8 cellular contexts compared by ENCODE assay signal in the genomic region with DNA sequence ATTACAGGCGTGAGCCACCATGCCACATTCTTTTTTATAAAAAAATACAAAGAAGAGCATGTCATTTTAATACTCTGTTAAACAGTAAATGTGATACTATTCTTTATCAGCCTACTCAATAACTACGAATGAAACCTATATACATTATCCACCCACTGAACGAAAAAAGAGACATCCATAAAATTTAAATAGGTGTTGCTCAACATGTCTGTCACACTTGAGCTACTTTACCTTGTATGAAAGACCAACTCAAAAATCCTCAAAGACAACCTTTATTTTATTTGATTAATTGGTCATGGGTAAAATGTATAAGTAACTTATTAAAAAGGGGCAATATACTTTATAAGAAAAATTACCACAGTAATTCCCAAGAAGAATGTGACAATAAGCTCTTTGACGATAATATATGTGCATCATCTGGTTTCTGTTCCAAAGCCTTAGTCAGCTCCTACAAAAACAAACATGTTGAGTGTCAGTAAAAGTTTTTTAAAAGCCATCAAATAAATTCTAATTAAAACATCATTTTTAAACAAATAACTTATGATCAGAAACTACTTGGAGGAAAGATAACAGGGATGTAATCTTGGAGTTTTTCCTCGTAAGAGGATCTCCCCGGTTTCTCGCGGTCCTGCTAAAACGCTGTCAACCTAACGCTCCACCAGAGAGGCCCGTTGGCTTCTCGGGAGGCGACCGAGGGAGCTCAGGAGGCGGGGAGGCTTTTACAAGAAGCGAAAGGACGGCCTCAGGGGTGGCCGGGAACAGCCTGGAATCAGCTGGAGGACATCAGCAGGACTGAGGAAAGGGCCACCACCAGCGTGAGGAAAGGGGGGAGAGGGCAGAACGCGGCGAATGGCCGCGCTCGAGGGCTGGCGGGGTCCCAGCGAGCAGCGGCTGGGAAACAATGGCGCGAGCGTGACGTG. TPM values are rescaled to one million over a fixed set of nuclear protein-coding genes. Genes with fewer than 3 reads are reported as not detected.
DNase-seq lines count a peak whose midpoint lies in the region; ATAC-seq and TF ChIP-seq lines count a peak whose summit lies in the region.

No MANE protein-coding gene starts in this region.

- H2BK120ac ChIP-seq in mesendoderm (ENCODE audit: low read depth, low read length): no peak overlapping the region

- peak overlapping the region; percentile 67 for H3K4me2 ChIP-seq in mesendoderm (ENCODE audit: low read length)

- H3K27me3 ChIP-seq in Caco-2 (replicated peaks; ENCODE audit: control insufficient read depth, insufficient read depth, low read length) (no peaks in the 10 kb centered on the region), mesendoderm (ENCODE audit: insufficient read depth, low read length, poor library complexity) (no peaks in the 10 kb centered on the region)

- POLR2A ChIA-PET in Caco-2 (lab: Charles Lee): interaction anchor here (0.6 to 1.3 kb wide), 4 partner anchors 37 to 1561 kb away, joined by 3 to 9 read pairs (median 3); a partner anchor contains a TSS

- no peak overlapping the region for H3K23ac ChIP-seq in mesendoderm (ENCODE audit: low read length)

- no peak overlapping the region for H2AK5ac ChIP-seq in mesendoderm (ENCODE audit: low read length)

- H3K79me1 ChIP-seq in mesendoderm (ENCODE audit: low read length): no peaks in the 10 kb centered on the region

- H3K27ac Mint-ChIP-seq in Caco-2 (ENCODE audit: unreplicated experiment): peak overlapping the region; percentile 100

- H2BK15ac ChIP-seq in mesendoderm (replicated peaks; ENCODE audit: low read depth): no peak overlapping the region

- no peaks in the 10 kb centered on the region for H3K36me3 ChIP-seq in Caco-2 (ENCODE audit: control insufficient read depth, insufficient read depth, low read length)
- no peaks in the 10 kb centered on the region for H3K36me3 ChIP-seq in mesendoderm (ENCODE audit: control insufficient read depth, insufficient read depth, low read length)

- no peak overlapping the region for H3K4ac ChIP-seq in mesendoderm (ENCODE audit: low read depth, low read length)

- H3K36me3 Mint-ChIP-seq in Caco-2 (ENCODE audit: insufficient read depth, unreplicated experiment): peaks cover 9% of the 10 kb centered on the region

- no CpG with 5 or more reads among the region's 32 CpGs for WGBS in mesendoderm (ENCODE audit: extremely low coverage, insufficient coverage, low lambda C conversion rate)

- H4K8ac ChIP-seq in mesendoderm (ENCODE audit: low read depth, low read length): no peak overlapping the region

- intact Hi-C loops in Caco-2 (cut with micrococcal nuclease; ENCODE audit: unreplicated experiment): no loop called here

- no peaks in the 10 kb centered on the region for H3K9me3 ChIP-seq in Caco-2

- H3K4me1 Mint-ChIP-seq in Caco-2 (ENCODE audit: low read depth, unreplicated experiment): peaks cover 37% of the 10 kb centered on the region

- H2BK5ac ChIP-seq in mesendoderm (ENCODE audit: low read length): no peak overlapping the region

- H3K4me1 ChIP-seq in Caco-2 (peaks cover 35% of the 10 kb centered on the region), mesendoderm (ENCODE audit: control insufficient read depth, low read depth, low read length) (no peaks in the 10 kb centered on the region)

- peak overlapping the region; percentile 79 for H3K9ac ChIP-seq in mesendoderm (ENCODE audit: low read length)

- H3K56ac ChIP-seq in mesendoderm (ENCODE audit: low read length): peak overlapping the region; percentile 97

- peaks cover 6% of the 10 kb centered on the region for H3K9me3 Mint-ChIP-seq in Caco-2 (ENCODE audit: unreplicated experiment)

- H3K27ac ChIP-seq in epithelial cell of prostate (peak overlapping the region; percentile 70), mesendoderm (ENCODE audit: low read depth, low read length) (no peak overlapping the region)

- DNase-seq in Caco-2: peak; percentile 68 to 72
- DNase-seq in NCI-H748 treated with DMSO at 0.1 percent for 48 hours (lab: John Stamatoyannopoulos, UW): peak; percentile 34
- peak; percentile 47 for DNase-seq in activated T-cell treated with anti-CD3 and anti-CD28 coated beads, Interleukin-2, amount 50 U/mL, for 1 hour
- no peak for DNase-seq in epithelial cell of prostate (ENCODE audit: low read depth, low spot score)
- peak; percentile 76 for DNase-seq in mesendoderm
- DNase-seq in stimulated activated naive CD4-positive, alpha-beta T cell (lab: John Stamatoyannopoulos, UW): peak in 5 of 6 experiments; percentile 2 to 55 (median 9)

- H4K5ac ChIP-seq in mesendoderm (ENCODE audit: low read length): no peak overlapping the region

- H3K27me3 Mint-ChIP-seq in Caco-2 (ENCODE audit: insufficient read depth, unreplicated experiment): no peaks in the 10 kb centered on the region

- peak overlapping the region; percentile 99 for H3K4me3 Mint-ChIP-seq in Caco-2 (ENCODE audit: unreplicated experiment)

- TSS peak; percentile 61 for BruUV-seq in Caco-2 (replicated peaks; lab: Mats Ljungman, UMichigan)

- TF ChIP-seq CTCF in Caco-2 (IDR thresholded peaks at IDR 0.05; ENCODE audit: insufficient read depth in 1 of 2, low read depth in 1 of 2, low read length in 1 of 2, severe bottlenecking in 1 of 2, unreplicated experiment in 1 of 2): no peak

- H3K18ac ChIP-seq in mesendoderm (ENCODE audit: low read length): peak overlapping the region; percentile 20

- no peaks in the 10 kb centered on the region for H3K79me2 ChIP-seq in mesendoderm (ENCODE audit: control insufficient read depth, insufficient read depth, low read length)

- CTCF ChIA-PET in Caco-2 (lab: Charles Lee): interaction anchor here (0.8 kb wide), 1 partner anchor 10 kb away, joined by 3 read pairs; no protein-coding TSS in a partner anchor

- ATAC-seq in HG02571 (IDR thresholded peaks at IDR 0.05; ENCODE audit: unreplicated experiment) (peak; percentile 61), HG03457 (IDR thresholded peaks at IDR 0.05; ENCODE audit: unreplicated experiment) (no peak)

- H3K4me3 ChIP-seq in Caco-2 (ENCODE audit: low read depth, low read length) (peak overlapping the region; percentile 43), mesendoderm (ENCODE audit: low read length) (peak overlapping the region; percentile 56)

RNA-seq across cellular contexts. Expression of a gene that starts 13.5 kb away (rescaled TPM):
- 2.2 and 3.9 TPM in 2 replicates for total RNA-seq in Caco-2 (2022)
- 3.9 TPM for polyA plus RNA-seq in mesendoderm (2013, experiment 1 of 2)
- polyA plus RNA-seq in mesendoderm (2013, experiment 2 of 2): 4.2 TPM

RNA-seq across cellular contexts. Expression of a gene that starts 36.8 kb away (rescaled TPM):
- total RNA-seq in Caco-2 (2022): 47.2 and 52.1 TPM in 2 replicates
- 37.8 TPM for polyA plus RNA-seq in mesendoderm (2013, experiment 1 of 2)
- 36.5 TPM for polyA plus RNA-seq in mesendoderm (2013, experiment 2 of 2)
